13 cellular contexts compared by ENCODE assay signal in the genomic region with DNA sequence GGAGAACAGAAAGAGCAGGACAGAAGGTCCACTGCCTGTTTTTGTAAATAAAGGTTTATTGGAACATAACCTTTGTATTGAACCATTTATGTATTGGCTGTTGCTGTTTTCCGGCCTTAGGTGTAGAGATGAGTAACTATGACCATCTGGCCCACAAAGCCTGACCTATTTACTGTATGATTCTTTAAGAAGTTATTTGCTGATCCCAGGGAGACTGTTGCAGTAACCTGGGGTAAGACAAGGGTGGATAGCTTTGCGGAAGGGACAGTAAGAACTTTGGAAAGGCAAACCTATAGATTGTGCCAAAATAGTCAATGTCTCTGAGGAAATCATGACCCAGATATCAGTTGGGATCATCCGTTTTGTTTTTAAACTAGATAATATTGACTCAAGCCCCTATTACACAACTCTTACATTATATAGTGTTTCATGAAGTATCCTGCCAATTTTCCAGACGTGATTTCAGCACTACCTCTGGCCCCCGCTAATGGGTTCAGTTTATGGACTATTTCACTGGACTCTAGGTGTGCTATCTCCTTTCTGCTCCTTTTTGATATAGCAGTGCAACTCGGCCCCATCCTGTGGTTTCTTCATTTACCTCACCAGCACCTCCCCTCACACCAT. TPM values are rescaled to one million over a fixed set of nuclear protein-coding genes. Genes with fewer than 3 reads are reported as not detected.
DNase-seq lines count a peak whose midpoint lies in the region; ATAC-seq and TF ChIP-seq lines count a peak whose summit lies in the region.
"Had no signal": no experiment of that assay in that cellular context is flagged by ENCODE, and none has a peak within 500 bp of the region (broad histone marks: within the 10 kb centered on the region; RNA-seq: fewer than 3 reads in every experiment).

No MANE protein-coding gene starts in this region.

- H3K36me3 Mint-ChIP-seq in neural progenitor cell = no peaks in the 10 kb centered on the region

- no peak overlapping the region for H3K9ac ChIP-seq in IMR-90 (ENCODE audit: low read depth, low read length)
- no peak overlapping the region for H3K9ac ChIP-seq in neural progenitor cell

- no peaks in the 10 kb centered on the region for H3K79me2 ChIP-seq in neural progenitor cell (ENCODE audit: low read depth)

- H4K91ac ChIP-seq in IMR-90 (ENCODE audit: insufficient read depth, low read depth, low read length) = 0 out of 2 replicates have a peak overlapping the region, but pooled peaks have one; percentile 35

- H3K9me3 ChIP-seq in IMR-90 (ENCODE audit: control insufficient read depth, insufficient read depth, low read length) (no peaks in the 10 kb centered on the region), neural progenitor cell (ENCODE audit: low read depth) (no peaks in the 10 kb centered on the region), left lung (no peaks in the 10 kb centered on the region)
- H3K9me3 ChIP-seq: right atrium auricular region, uterus had no signal

- TF ChIP-seq CTCF in IMR-90 (conservative IDR thresholded peaks at IDR 0.05; ENCODE audit: low read depth, low read length) (no peak), neural progenitor cell (IDR thresholded peaks at IDR 0.05) (no peak), left lung (IDR thresholded peaks at IDR 0.05) (no peak)

- H3F3A ChIP-seq in neural progenitor cell (ENCODE audit: low read depth) = no peaks in the 10 kb centered on the region

- dilution Hi-C loops in IMR-90 (cut with HindIII; ENCODE audit: low sequenced_read_pairs, unreplicated experiment) = no loop called here

- H4K20me1 ChIP-seq in IMR-90 (ENCODE audit: insufficient read depth, low read length) = no peaks in the 10 kb centered on the region
- no peaks in the 10 kb centered on the region for H4K20me1 ChIP-seq in neural progenitor cell (ENCODE audit: low read depth)

- intact Hi-C loops in IMR-90 (cut with micrococcal nuclease) (no loop called here), left lung (cut with DNase I) (no loop called here)

- POLR2A ChIA-PET in IMR-90 (lab: Charles Lee; ENCODE audit: unreplicated experiment) = no interaction called here

- H3K27ac ChIP-seq in IMR-90 (ENCODE audit: insufficient read depth, low read length) (peak overlapping the region; percentile 54; the same call in 1 of the 2 replicates), neural progenitor cell (no peak overlapping the region), left lung (no peak overlapping the region)
- H3K27ac ChIP-seq: right atrium auricular region, uterus had no signal

- no peak overlapping the region for H3K4me3 Mint-ChIP-seq in neural progenitor cell
- H3K4me3 Mint-ChIP-seq: H9 had no signal

- no TSS peak for BruUV-seq in IMR-90 (replicated peaks; lab: Mats Ljungman, UMichigan)

- H3K9me1 ChIP-seq in IMR-90 (ENCODE audit: insufficient read depth, low read length) = no peaks in the 10 kb centered on the region

- WGBS in IMR-90 (ENCODE audit: extremely low coverage in 2 of 2, insufficient read length in 1 of 2), 2 experiments = 52% methylated on average over 2 of the region's 6 CpGs; no CpG with 5 or more reads in 1 of the 2 experiments

- no peak overlapping the region for H2BK5ac ChIP-seq in IMR-90 (ENCODE audit: low read depth, low read length, poor library complexity, severe bottlenecking)

- H3K23ac ChIP-seq in IMR-90 (ENCODE audit: low read depth, low read length) = peak overlapping the region; percentile 34; the same call in 1 of the 2 replicates

- H4K8ac ChIP-seq in IMR-90 (ENCODE audit: low read depth in 2 of 2, low read length in 2 of 2) = peak overlapping the region in 1 of 2 experiments; percentile 56; a peak in 1 of 4 replicates

- H3K36me3 ChIP-seq in IMR-90 (ENCODE audit: control insufficient read depth, insufficient read depth, low read length) (no peaks in the 10 kb centered on the region), neural progenitor cell (no peaks in the 10 kb centered on the region), left lung (no peaks in the 10 kb centered on the region)
- H3K36me3 ChIP-seq: right atrium auricular region, uterus had no signal

- peak overlapping the region; percentile 82 for H2BK120ac ChIP-seq in IMR-90 (ENCODE audit: low read depth, low read length)

- H2AK9ac ChIP-seq in IMR-90 (replicated peaks; ENCODE audit: low read depth, low read length, poor library complexity) = no peak overlapping the region

- H3K9me3 Mint-ChIP-seq in neural progenitor cell = no peaks in the 10 kb centered on the region
- H3K9me3 Mint-ChIP-seq: H9 had no signal

- peak overlapping the region; percentile 64; the same call in 1 of the 2 replicates for H3K4ac ChIP-seq in IMR-90 (ENCODE audit: low read depth, low read length)

- DNase-seq in IMR-90 = peak; percentile 31
- DNase-seq in neural progenitor cell (ENCODE audit: low spot score) = no peak
- DNase-seq in left lung = no peak
- no peak for DNase-seq in glomerular visceral epithelial cell (ENCODE audit: extremely low spot score)
- DNase-seq in nucleus accumbens (lab: John Stamatoyannopoulos, UW) = no peak
- no peak for DNase-seq in DMS153 (lab: John Stamatoyannopoulos, UW)
- DNase-seq: aorta, H9, NCI-H2029, uterus had no signal

- H3K4me3 ChIP-seq in IMR-90 (ENCODE audit: insufficient read depth, low read depth, low read length) (no peak overlapping the region), neural progenitor cell (no peak overlapping the region), left lung (no peak overlapping the region)
- H3K4me3 ChIP-seq: right atrium auricular region, uterus had no signal

- H2AFZ ChIP-seq in IMR-90 (replicated peaks; ENCODE audit: low read length, poor library complexity) (no peak overlapping the region), neural progenitor cell (replicated peaks) (peak overlapping the region; percentile 34)

- H3K56ac ChIP-seq in IMR-90 (ENCODE audit: extremely low read depth, insufficient read depth, low read length) = no peak overlapping the region

- peak overlapping the region; percentile 60 for H3K14ac ChIP-seq in IMR-90 (replicated peaks; ENCODE audit: low read depth, low read length)

- H3K27me3 Mint-ChIP-seq in neural progenitor cell (ENCODE audit: insufficient read depth, low read depth) = peaks cover 2% of the 10 kb centered on the region

- ATAC-seq in GM19025 (IDR thresholded peaks at IDR 0.05; ENCODE audit: low read depth, unreplicated experiment) = peak; percentile 17
- ATAC-seq in HG02571 (IDR thresholded peaks at IDR 0.05; ENCODE audit: unreplicated experiment) = peak; percentile 29
- ATAC-seq in IMR-90 (ENCODE audit: low read depth) = peak; percentile 55
- no peak for ATAC-seq in left lung

- H3K27me3 ChIP-seq in IMR-90 (ENCODE audit: control insufficient read depth, insufficient read depth, low read length) (no peaks in the 10 kb centered on the region), neural progenitor cell (no peaks in the 10 kb centered on the region), left lung (no peaks in the 10 kb centered on the region)
- H3K27me3 ChIP-seq: right atrium auricular region, uterus had no signal

- no peak overlapping the region for H2AK5ac ChIP-seq in IMR-90 (ENCODE audit: low read depth, low read length)

- no peak for TF ChIP-seq POLR2A in IMR-90 (IDR thresholded peaks at IDR 0.05; ENCODE audit: low read depth, low read length)

- no peaks in the 10 kb centered on the region for H3K79me1 ChIP-seq in IMR-90 (ENCODE audit: low read depth in 1 of 2, low read length in 2 of 2)

- H2BK20ac ChIP-seq in IMR-90 (ENCODE audit: low read depth, low read length) = peak overlapping the region; percentile 75

- no peak overlapping the region for H3K27ac Mint-ChIP-seq in neural progenitor cell
- H3K27ac Mint-ChIP-seq: H9 had no signal

- no peak overlapping the region; the same call in 1 of the 2 replicates for H4K5ac ChIP-seq in IMR-90 (ENCODE audit: low read depth, low read length)

- peaks cover 2% of the 10 kb centered on the region; the same call in 1 of the 2 replicates for H3K4me1 ChIP-seq in IMR-90 (ENCODE audit: control insufficient read depth, insufficient read depth, low read length)
- H3K4me1 ChIP-seq in neural progenitor cell = no peaks in the 10 kb centered on the region
- peaks cover 0 to 8% of the 10 kb centered on the region in 2 donors for H3K4me1 ChIP-seq in left lung
- H3K4me1 ChIP-seq: right atrium auricular region, uterus had no signal

- H3K4me2 ChIP-seq in IMR-90 (ENCODE audit: low read depth, low read length) (peak overlapping the region; percentile 52; the same call in 1 of the 2 replicates), neural progenitor cell (no peak overlapping the region)

- no peak overlapping the region; the same call in 2 of the 3 replicates for H2BK15ac ChIP-seq in IMR-90 (ENCODE audit: low read depth, low read length)

- TF ChIP-seq RAD21 in IMR-90 (IDR thresholded peaks at IDR 0.05; ENCODE audit: low read length) = no peak

- H3K4me1 Mint-ChIP-seq in neural progenitor cell = no peaks in the 10 kb centered on the region
- H3K4me1 Mint-ChIP-seq: H9 had no signal

- in situ Hi-C loops in IMR-90 (cut with MboI; ENCODE audit: low sequenced_read_pairs) = no loop called here

- peak overlapping the region; percentile 47 for H3K18ac ChIP-seq in IMR-90 (ENCODE audit: low read depth, low read length)

- CTCF ChIA-PET in IMR-90 (lab: Yijun Ruan, JAX) = no interaction called here

TF ChIP-seq in IMR-90, 13 proteins besides CTCF, POLR2A, EP300 and RAD21:
- TF ChIP-seq CEBPB (IDR thresholded peaks at IDR 0.05; ENCODE audit: low read depth, low read length) (peak; percentile 23; the same call in 1 of the 2 replicates), FOS (IDR thresholded peaks at IDR 0.05; ENCODE audit: low read depth, low read length) (no peak)
TF ChIP-seq in IMR-90: peak in this region for 1.

RNA-seq across cellular contexts. Expression of a gene that starts 20.8 kb away (rescaled TPM):
- total RNA-seq in IMR-90 (2012; rRNA removed) (0.36 and 0.83 TPM in 2 replicates), neural progenitor cell (ENCODE audit: low replicate concordance) (3.2 and 5.7 TPM in 2 replicates), left lung (10 to 100 TPM; 14.7 to 21.3 TPM)
- 0.16 and 0.22 TPM in 2 replicates for polyA plus RNA-seq in IMR-90 (2012; rRNA removed)
- 0.03 and 0.04 TPM in 2 replicates for polyA plus RNA-seq in IMR-90 (2012; cell fraction: cytosol; rRNA removed)
- polyA plus RNA-seq in IMR-90 (2012; cell fraction: nucleus; rRNA removed; ENCODE audit: low replicate concordance) = 0.01 and 0.14 TPM in 2 replicates

RNA-seq across cellular contexts. Expression of a gene that starts 23.6 kb away (rescaled TPM):
- 1.4 and 2.0 TPM in 2 replicates for total RNA-seq in IMR-90 (2012; rRNA removed)
- polyA plus RNA-seq in IMR-90 (2012; rRNA removed) = 1.6 and 1.7 TPM in 2 replicates
- polyA plus RNA-seq in IMR-90 (2012; cell fraction: cytosol; rRNA removed) = 1.2 and 2.0 TPM in 2 replicates
- 0.60 and 0.75 TPM in 2 replicates for polyA plus RNA-seq in IMR-90 (2012; cell fraction: nucleus; rRNA removed; ENCODE audit: low replicate concordance)
- 0.49 and 0.53 TPM in 2 replicates for total RNA-seq in neural progenitor cell (ENCODE audit: low replicate concordance)
- total RNA-seq in left lung = 1 to 10 TPM; 5.1 to 7.9 TPM
